Comparison of ENCODE assay signal across 12 cellular contexts in genomic region chr7:69825031-69825681, GRCh38.
DNase-seq lines count a peak whose midpoint lies in the region; ATAC-seq and TF ChIP-seq lines count a peak whose summit lies in the region.
"Had no signal": no experiment of that assay in that cellular context is flagged by ENCODE, and none has a peak within 500 bp of the region (broad histone marks: within the 10 kb centered on the region; RNA-seq: fewer than 3 reads in every experiment).

No MANE protein-coding gene starts in this region.

- H2AFZ ChIP-seq in mammary epithelial cell (ENCODE audit: low read depth, low read length), result no peak overlapping the region

- no peaks in the 10 kb centered on the region for H3K79me2 ChIP-seq in mammary epithelial cell (ENCODE audit: insufficient read depth, low read length)

- DNase-seq in DMS79 treated with DMSO at 0.1 percent for 48 hours (lab: John Stamatoyannopoulos, UW) (peak; percentile 59), DMS79 (lab: John Stamatoyannopoulos, UW) (no peak), T-helper 1 cell (no peak), mammary epithelial cell (no peak)
- no peak for DNase-seq in naive thymus-derived CD8-positive, alpha-beta T cell
- DNase-seq in activated effector memory CD4-positive, alpha-beta T cell treated with anti-CD3 and anti-CD28 coated beads, Interleukin-2, amount 50 U/mL, for 16 hours, result no peak
- DNase-seq: erythroblast, sigmoid colon had no signal

- no peaks in the 10 kb centered on the region for H3K4me1 ChIP-seq in mammary epithelial cell (ENCODE audit: insufficient read depth, low read length)

- POLR2A ChIA-PET in naive thymus-derived CD8-positive, alpha-beta T cell (lab: Charles Lee), result no interaction called here

- H3K4me1 Mint-ChIP-seq in activated T-helper 17 cell treated with anti-CD3 and anti-CD28 coated beads, Interleukin-2, amount 50 U/mL, for 72 hours, result peaks cover 5% of the 10 kb centered on the region
- peaks cover 2 to 55% (median 7%) of the 10 kb centered on the region in 4 donors for H3K4me1 Mint-ChIP-seq in naive thymus-derived CD8-positive, alpha-beta T cell

- peaks cover 4% of the 10 kb centered on the region for H3K9me3 Mint-ChIP-seq in activated T-helper 17 cell treated with anti-CD3 and anti-CD28 coated beads, Interleukin-2, amount 50 U/mL, for 72 hours
- H3K9me3 Mint-ChIP-seq in naive thymus-derived CD8-positive, alpha-beta T cell, result no peaks in the 10 kb centered on the region

- dilution Hi-C loops in mammary epithelial cell (cut with HindIII; ENCODE audit: low sequenced_read_pairs), result no loop called here

- H3K4me3 Mint-ChIP-seq in activated T-helper 17 cell treated with anti-CD3 and anti-CD28 coated beads, Interleukin-2, amount 50 U/mL, for 72 hours, result peak overlapping the region; percentile 69
- H3K4me3 Mint-ChIP-seq in naive thymus-derived CD8-positive, alpha-beta T cell, result peak overlapping the region; percentile 58 to 90 (median 80)

- peaks cover 6% of the 10 kb centered on the region for H3K27me3 Mint-ChIP-seq in activated T-helper 17 cell treated with anti-CD3 and anti-CD28 coated beads, Interleukin-2, amount 50 U/mL, for 72 hours
- H3K27me3 Mint-ChIP-seq in naive thymus-derived CD8-positive, alpha-beta T cell, result peaks cover 0 to 8% (median 2%) of the 10 kb centered on the region in 5 donors

- no peaks in the 10 kb centered on the region for H3K36me3 Mint-ChIP-seq in activated T-helper 17 cell treated with anti-CD3 and anti-CD28 coated beads, Interleukin-2, amount 50 U/mL, for 72 hours (ENCODE audit: low read depth)
- no peaks in the 10 kb centered on the region for H3K36me3 Mint-ChIP-seq in naive thymus-derived CD8-positive, alpha-beta T cell

- H3K27ac ChIP-seq in mammary epithelial cell (ENCODE audit: insufficient read depth, low read depth, low read length), result no peak overlapping the region
- H3K27ac ChIP-seq: 22Rv1 had no signal

- no peak overlapping the region for H3K27ac Mint-ChIP-seq in activated T-helper 17 cell treated with anti-CD3 and anti-CD28 coated beads, Interleukin-2, amount 50 U/mL, for 72 hours
- H3K27ac Mint-ChIP-seq in naive thymus-derived CD8-positive, alpha-beta T cell, result peak overlapping the region in 6 of 10 donors; percentile 3 to 78 (median 30)
- H3K27ac Mint-ChIP-seq: T-helper 1 cell treated with Interleukin-12 subunit alpha and Interleukin-12 subunit beta and Interleukin-4 antibody, amounts not matched to agents 30 μg/mL and 1 μg/mL, for 36 hours had no signal

- no peak overlapping the region for H3K4me2 ChIP-seq in mammary epithelial cell (ENCODE audit: insufficient read depth, low read depth, low read length)

- no peak for TF ChIP-seq CTCF in mammary epithelial cell (conservative IDR thresholded peaks at IDR 0.05 in 1 of 2, IDR thresholded peaks at IDR 0.05 in 1 of 2; ENCODE audit: extremely low read depth in 1 of 2, insufficient read depth in 1 of 2, low read depth in 1 of 2, low read length in 2 of 2)

- no TSS peak for BruUV-seq in mammary epithelial cell (replicated peaks; lab: Mats Ljungman, UMichigan)

- no peaks in the 10 kb centered on the region for H3K36me3 ChIP-seq in mammary epithelial cell (ENCODE audit: insufficient read depth, low read length)
- H3K36me3 ChIP-seq: sigmoid colon had no signal

- H3K4me3 ChIP-seq in mammary epithelial cell (replicated peaks in 1 of 3; ENCODE audit: insufficient read depth in 1 of 3, low read depth in 2 of 3, low read length in 3 of 3), result no peak overlapping the region
- H3K4me3 ChIP-seq: sigmoid colon had no signal

- no peak overlapping the region for H3K9ac ChIP-seq in mammary epithelial cell (ENCODE audit: insufficient read depth, low read length)

- ATAC-seq in HG03159 (IDR thresholded peaks at IDR 0.05; ENCODE audit: unreplicated experiment), result peak; percentile 27
- ATAC-seq in activated T-helper 17 cell treated with anti-CD3 and anti-CD28 coated beads, Interleukin-2, amount 50 U/mL, for 72 hours (replicated peaks), result no peak
- no peak for ATAC-seq in naive thymus-derived CD8-positive, alpha-beta T cell

- H3K9me3 ChIP-seq in mammary epithelial cell (replicated peaks; ENCODE audit: insufficient read depth, low read length), result peaks cover 17% of the 10 kb centered on the region
- H3K9me3 ChIP-seq: sigmoid colon had no signal

- in situ Hi-C loops in mammary epithelial cell (cut with MboI; ENCODE audit: low sequenced_read_pairs in 2 of 2), result no loop called here

- no peaks in the 10 kb centered on the region for H4K20me1 ChIP-seq in mammary epithelial cell (ENCODE audit: insufficient read depth, low read length)

- CTCF ChIA-PET in mammary epithelial cell (lab: Charles Lee; ENCODE audit: low non-redundant PET), result no interaction called here

- intact Hi-C loops in mammary epithelial cell (cut with micrococcal nuclease), result no loop called here

- 1% methylated on average over 4 of the region's 4 CpGs for WGBS in mammary epithelial cell (ENCODE audit: low coverage, missing lambda C conversion rate)

- H3K27me3 ChIP-seq in mammary epithelial cell (ENCODE audit: insufficient read depth, low read length), result no peaks in the 10 kb centered on the region
- H3K27me3 ChIP-seq: sigmoid colon had no signal
